1 cellular context compared by ENCODE assay signal in the genomic region with DNA sequence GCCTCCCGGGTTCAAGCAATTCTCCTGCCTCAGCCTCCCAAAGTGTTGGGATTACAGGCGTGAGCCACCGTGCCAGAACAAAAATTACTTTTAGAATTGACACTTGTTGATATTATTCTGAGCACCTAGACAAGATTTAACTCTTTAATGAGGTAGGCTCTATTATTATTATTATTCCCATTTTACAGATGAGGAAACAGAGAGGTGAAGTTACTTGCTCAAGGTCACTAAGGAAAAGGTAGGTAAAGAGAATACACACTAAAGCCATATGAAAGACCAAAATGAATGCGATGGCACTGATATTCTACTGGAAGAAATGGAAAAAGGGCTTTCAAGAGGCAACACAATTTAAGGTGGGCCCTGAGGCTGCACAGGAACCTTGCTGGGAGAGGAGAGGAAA.
A peak's percentile ranks its signal among the peaks of the same experiment; 100 is the strongest.
TF ChIP-seq lines count a peak whose summit lies in the region.

No MANE protein-coding gene starts in this region.

TF ChIP-seq in HepG2, 621 proteins besides CTCF, POLR2A, EP300 and RAD21 (continued from another document):
- TF ChIP-seq, protein P1, sequence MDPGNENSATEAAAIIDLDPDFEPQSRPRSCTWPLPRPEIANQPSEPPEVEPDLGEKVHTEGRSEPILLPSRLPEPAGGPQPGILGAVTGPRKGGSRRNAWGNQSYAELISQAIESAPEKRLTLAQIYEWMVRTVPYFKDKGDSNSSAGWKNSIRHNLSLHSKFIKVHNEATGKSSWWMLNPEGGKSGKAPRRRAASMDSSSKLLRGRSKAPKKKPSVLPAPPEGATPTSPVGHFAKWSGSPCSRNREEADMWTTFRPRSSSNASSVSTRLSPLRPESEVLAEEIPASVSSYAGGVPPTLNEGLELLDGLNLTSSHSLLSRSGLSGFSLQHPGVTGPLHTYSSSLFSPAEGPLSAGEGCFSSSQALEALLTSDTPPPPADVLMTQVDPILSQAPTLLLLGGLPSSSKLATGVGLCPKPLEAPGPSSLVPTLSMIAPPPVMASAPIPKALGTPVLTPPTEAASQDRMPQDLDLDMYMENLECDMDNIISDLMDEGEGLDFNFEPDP (CRISPR knock-in tag; conservative IDR thresholded peaks at IDR 0.05), result no peak
- TF ChIP-seq, protein P2, sequence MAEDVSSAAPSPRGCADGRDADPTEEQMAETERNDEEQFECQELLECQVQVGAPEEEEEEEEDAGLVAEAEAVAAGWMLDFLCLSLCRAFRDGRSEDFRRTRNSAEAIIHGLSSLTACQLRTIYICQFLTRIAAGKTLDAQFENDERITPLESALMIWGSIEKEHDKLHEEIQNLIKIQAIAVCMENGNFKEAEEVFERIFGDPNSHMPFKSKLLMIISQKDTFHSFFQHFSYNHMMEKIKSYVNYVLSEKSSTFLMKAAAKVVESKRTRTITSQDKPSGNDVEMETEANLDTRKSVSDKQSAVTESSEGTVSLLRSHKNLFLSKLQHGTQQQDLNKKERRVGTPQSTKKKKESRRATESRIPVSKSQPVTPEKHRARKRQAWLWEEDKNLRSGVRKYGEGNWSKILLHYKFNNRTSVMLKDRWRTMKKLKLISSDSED (CRISPR knock-in tag; IDR thresholded peaks at IDR 0.05), result no peak
- TF ChIP-seq RCOR2 (CRISPR knock-in tag; IDR thresholded peaks at IDR 0.05), result peak; percentile 61; the same call in 1 of the 2 replicates
- no peak for TF ChIP-seq RBFOX2 (IDR thresholded peaks at IDR 0.05; ENCODE audit: low read depth, low read length)
- no peak for TF ChIP-seq ZNF556 (CRISPR knock-in tag; IDR thresholded peaks at IDR 0.05; ENCODE audit: borderline replicate concordance)
- TF ChIP-seq ZNF253 (CRISPR knock-in tag; IDR thresholded peaks at IDR 0.05; ENCODE audit: borderline replicate concordance), result no peak
- TF ChIP-seq CHD4 (IDR thresholded peaks at IDR 0.05; ENCODE audit: borderline replicate concordance, low read length), result peak; percentile 59; the same call in 1 of the 2 replicates
- TF ChIP-seq, protein P3, sequence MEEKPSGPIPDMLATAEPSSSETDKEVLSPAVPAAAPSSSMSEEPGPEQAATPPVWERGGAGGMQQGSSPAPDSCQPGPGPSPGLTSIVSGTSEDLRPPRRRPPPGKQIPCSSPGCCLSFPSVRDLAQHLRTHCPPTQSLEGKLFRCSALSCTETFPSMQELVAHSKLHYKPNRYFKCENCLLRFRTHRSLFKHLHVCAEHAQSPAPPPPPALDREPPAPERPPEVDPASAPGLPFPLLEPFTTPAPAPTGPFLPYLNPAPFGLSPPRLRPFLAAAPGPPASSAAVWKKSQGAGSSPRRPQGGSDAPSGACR (CRISPR knock-in tag; IDR thresholded peaks at IDR 0.05), result no peak
- no peak for TF ChIP-seq ZKSCAN5 (CRISPR knock-in tag; IDR thresholded peaks at IDR 0.05)
- no peak for TF ChIP-seq ZNF780A (CRISPR knock-in tag; IDR thresholded peaks at IDR 0.05)
